Comparison of ENCODE assay signal across 21 cellular contexts in the genomic region with DNA sequence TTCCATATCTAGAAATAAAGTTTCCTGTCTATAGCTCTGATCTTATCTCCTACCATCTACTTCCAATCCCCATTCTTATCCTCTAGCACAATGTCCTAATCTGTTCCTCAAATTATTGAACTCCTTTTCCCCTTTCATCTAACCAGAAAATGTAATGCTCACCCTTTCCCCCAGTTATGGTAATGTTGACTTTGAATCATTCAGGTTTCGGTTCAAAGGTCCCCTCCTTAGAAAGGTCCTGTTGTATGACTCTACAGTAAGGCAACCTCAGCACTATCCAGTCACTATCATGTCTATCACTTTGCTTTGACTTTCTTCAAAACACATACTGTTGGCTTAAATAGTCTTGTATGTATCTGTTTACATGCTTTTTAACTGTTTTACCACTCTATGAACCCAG.
DNase-seq lines count a peak whose midpoint lies in the region; ATAC-seq, FAIRE-seq and TF ChIP-seq lines count a peak whose summit lies in the region.
"Had no signal": no experiment of that assay in that cellular context is flagged by ENCODE, and none has a peak within 500 bp of the region (broad histone marks: within the 10 kb centered on the region; RNA-seq: fewer than 3 reads in every experiment).

No MANE protein-coding gene starts in this region.

- H3K9me2 ChIP-seq in hepatocyte (replicated peaks; ENCODE audit: insufficient read depth) = no peaks in the 10 kb centered on the region

- H3K4me3 ChIP-seq in hepatocyte = no peak overlapping the region
- H3K4me3 ChIP-seq: SK-N-MC had no signal

- ATAC-seq in GM21423 (IDR thresholded peaks at IDR 0.05; ENCODE audit: unreplicated experiment) (no peak), GM19463 (IDR thresholded peaks at IDR 0.05; ENCODE audit: unreplicated experiment) (no peak)

- H3K79me2 ChIP-seq in hepatocyte = no peaks in the 10 kb centered on the region

- no peak for TF ChIP-seq CTCF in hepatocyte (IDR thresholded peaks at IDR 0.05; ENCODE audit: poor library complexity)

- H3K27ac ChIP-seq in hepatocyte = peak overlapping the region; percentile 61
- H3K27ac ChIP-seq: SK-N-MC had no signal

- H2AFZ ChIP-seq in hepatocyte = no peak overlapping the region

- DNase-seq in DMS53 treated with DMSO at 0.1 percent for 48 hours (lab: John Stamatoyannopoulos, UW; ENCODE audit: unreplicated experiment) (peak; percentile 82), NCI-H69 (lab: John Stamatoyannopoulos, UW) (peak; percentile 2), hepatocyte (ENCODE audit: low spot score) (peak; percentile 28), renal cortical epithelial cell (ENCODE audit: low read depth) (peak; percentile 3), HTR-8/SVneo (ENCODE audit: insufficient read length, low spot score) (no peak)
- DNase-seq: BE2C, DMS 273 treated with DMSO at 0.1 percent for 48 hours, KG1, NCI-H1092 treated with DMSO at 0.1 percent for 48 hours, NCI-H1436 treated with DMSO at 0.1 percent for 48 hours, NCI-H1930, NCI-H226, NCI-H510A treated with DMSO at 0.1 percent for 48 hours, NCI-H82, Right ventricle myocardium superior, SW 1271 had no signal

- no peaks in the 10 kb centered on the region for H3K27me3 ChIP-seq in hepatocyte
- H3K27me3 ChIP-seq: BE2C had no signal

- no peaks in the 10 kb centered on the region for H4K20me1 ChIP-seq in hepatocyte (ENCODE audit: insufficient read depth, poor library complexity, severe bottlenecking)

- no peak overlapping the region for H3K4me2 ChIP-seq in hepatocyte

- H3K36me3 ChIP-seq in hepatocyte (replicated peaks; ENCODE audit: insufficient read depth, low read depth) = no peaks in the 10 kb centered on the region
- H3K36me3 ChIP-seq: BE2C had no signal

- H3K9me3 ChIP-seq in hepatocyte (ENCODE audit: low read depth) = no peaks in the 10 kb centered on the region
- H3K9me3 ChIP-seq: BE2C had no signal

- 81% methylated on average over 1 of the region's 1 CpG for WGBS in hepatocyte (ENCODE audit: low lambda C conversion rate, missing lambda C conversion rate)

- FAIRE-seq in HTR-8/SVneo (lab: Jason Lieb, UNC) = no peak
- FAIRE-seq: G401.6, GM12892 had no signal

- H3K4me1 ChIP-seq in hepatocyte (ENCODE audit: insufficient read depth) = peaks cover 9% of the 10 kb centered on the region
- H3K4me1 ChIP-seq: BE2C had no signal
